ENCODE assay signal across 17 cellular contexts in the genomic region with DNA sequence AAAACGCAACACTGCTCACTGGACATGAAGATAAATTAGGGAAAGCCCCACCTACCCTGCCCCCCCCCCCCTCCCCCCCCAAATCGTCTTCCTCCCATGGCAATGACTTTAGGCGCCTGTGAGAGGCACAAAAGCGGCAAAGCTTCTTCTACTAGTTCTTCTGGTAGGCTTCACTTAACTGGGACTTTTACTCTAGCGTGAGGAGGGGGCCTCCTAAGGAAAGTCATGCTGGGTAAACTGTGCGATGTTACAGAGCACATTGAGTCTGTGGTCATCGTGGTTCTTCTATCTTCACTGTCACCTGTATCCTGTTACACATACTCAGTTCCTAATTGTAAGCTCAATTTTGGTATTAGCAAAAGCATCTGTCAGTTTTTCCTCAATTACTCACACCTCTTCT. TPM values are rescaled to one million over a fixed set of nuclear protein-coding genes. Genes with fewer than 3 reads are reported as not detected.
DNase-seq lines count a peak whose midpoint lies in the region; ATAC-seq and TF ChIP-seq lines count a peak whose summit lies in the region.
"Had no signal": no experiment of that assay in that cellular context is flagged by ENCODE, and none has a peak within 500 bp of the region (broad histone marks: within the 10 kb centered on the region; RNA-seq: fewer than 3 reads in every experiment).

No MANE protein-coding gene starts in this region.

- H3K4me3 ChIP-seq in psoas muscle = peak overlapping the region; percentile 7
- H3K4me3 ChIP-seq: HAP-1, SK-N-MC had no signal

- WGBS in psoas muscle, 3 donors = 33 to 58% (median 47%) methylated on average over 7 of the region's 7 CpGs

- no peaks in the 10 kb centered on the region for H3K9me3 ChIP-seq in psoas muscle
- H3K9me3 ChIP-seq: HAP-1 had no signal

- TF ChIP-seq CTCF in psoas muscle (IDR thresholded peaks at IDR 0.05) = no peak

- peaks cover 26% of the 10 kb centered on the region for H3K4me1 Mint-ChIP-seq in activated T-cell treated with anti-CD3 and anti-CD28 coated beads, Interleukin-2, amount 50 U/mL, for 72 hours (ENCODE audit: low read depth)
- peaks cover 11 to 25% (median 24%) of the 10 kb centered on the region in 3 donors for H3K4me1 Mint-ChIP-seq in IgD-negative memory B cell
- H3K4me1 Mint-ChIP-seq in activated naive CD8-positive, alpha-beta T cell (ENCODE audit: low read depth) = peaks cover 31% of the 10 kb centered on the region

- peaks cover 9 to 18% of the 10 kb centered on the region in 2 donors for H3K36me3 Mint-ChIP-seq in activated T-cell treated with anti-CD3 and anti-CD28 coated beads, Interleukin-2, amount 50 U/mL, for 72 hours (ENCODE audit: insufficient read depth in 2 of 2)
- peaks cover 4% of the 10 kb centered on the region for H3K36me3 Mint-ChIP-seq in IgD-negative memory B cell
- peaks cover 10% of the 10 kb centered on the region for H3K36me3 Mint-ChIP-seq in activated naive CD8-positive, alpha-beta T cell

- no peak for DNase-seq in activated T-cell treated with anti-CD3 and anti-CD28 coated beads, Interleukin-2, amount 50 U/mL, for 72 hours
- no peak for DNase-seq in activated T-cell treated with anti-CD3 and anti-CD28 coated beads, Interleukin-2, amount 50 U/mL, for 48 hours
- DNase-seq in psoas muscle (no peak), DMS79 (lab: John Stamatoyannopoulos, UW) (no peak), medulla oblongata (ENCODE audit: extremely low spot score) (no peak)
- DNase-seq: Karpas-422, mammary epithelial cell, NCI-H146, NCI-H446, small intestine had no signal

- H3K36me3 ChIP-seq in psoas muscle (ENCODE audit: insufficient read depth in 1 of 2, low read depth in 1 of 2) = peaks cover 0 to 51% of the 10 kb centered on the region in 2 donors

- H3K27me3 ChIP-seq in psoas muscle (ENCODE audit: insufficient read depth in 3 of 3, low read length in 2 of 3) = no peaks in the 10 kb centered on the region

- H3K4me1 ChIP-seq in psoas muscle = peaks cover 80% of the 10 kb centered on the region
- H3K4me1 ChIP-seq: HAP-1 had no signal

- H3K9me3 Mint-ChIP-seq in activated T-cell treated with anti-CD3 and anti-CD28 coated beads, Interleukin-2, amount 50 U/mL, for 72 hours = no peaks in the 10 kb centered on the region
- H3K9me3 Mint-ChIP-seq in IgD-negative memory B cell = no peaks in the 10 kb centered on the region
- no peaks in the 10 kb centered on the region for H3K9me3 Mint-ChIP-seq in activated naive CD8-positive, alpha-beta T cell (ENCODE audit: low read depth)
- H3K9me3 Mint-ChIP-seq: brain had no signal

- H3K27ac ChIP-seq in psoas muscle = peak overlapping the region; percentile 92
- H3K27ac ChIP-seq: VCaP had no signal

- no peak overlapping the region for H3K4me3 Mint-ChIP-seq in activated T-cell treated with anti-CD3 and anti-CD28 coated beads, Interleukin-2, amount 50 U/mL, for 72 hours
- H3K4me3 Mint-ChIP-seq in IgD-negative memory B cell = no peak overlapping the region
- H3K4me3 Mint-ChIP-seq in activated naive CD8-positive, alpha-beta T cell = no peak overlapping the region
- H3K4me3 Mint-ChIP-seq: brain had no signal

- peak; percentile 77 to 83 for ATAC-seq in activated T-cell treated with anti-CD3 and anti-CD28 coated beads, Interleukin-2, amount 50 U/mL, for 72 hours (replicated peaks in 1 of 2)
- ATAC-seq in psoas muscle = no peak
- ATAC-seq in GM19351 (IDR thresholded peaks at IDR 0.05; ENCODE audit: unreplicated experiment) = no peak

- peak overlapping the region; percentile 74 for H3K27ac Mint-ChIP-seq in activated T-cell treated with anti-CD3 and anti-CD28 coated beads, Interleukin-2, amount 50 U/mL, for 72 hours
- H3K27ac Mint-ChIP-seq in IgD-negative memory B cell = peak overlapping the region in 2 of 3 donors; percentile 23 to 87
- H3K27ac Mint-ChIP-seq in activated naive CD8-positive, alpha-beta T cell = peak overlapping the region; percentile 80

- intact Hi-C loops in psoas muscle (cut with DNase I) = no loop called here

- no peaks in the 10 kb centered on the region for H3K27me3 Mint-ChIP-seq in activated T-cell treated with anti-CD3 and anti-CD28 coated beads, Interleukin-2, amount 50 U/mL, for 72 hours (ENCODE audit: low read depth)
- H3K27me3 Mint-ChIP-seq in IgD-negative memory B cell = no peaks in the 10 kb centered on the region
- no peaks in the 10 kb centered on the region for H3K27me3 Mint-ChIP-seq in activated naive CD8-positive, alpha-beta T cell
- H3K27me3 Mint-ChIP-seq: brain had no signal

RNA-seq across cellular contexts. Expression of gene HSPB1, which starts 25.1 kb away (rescaled TPM):
- 10 to 100 TPM; 39.7 to 42.0 TPM for total RNA-seq in activated T-cell treated with anti-CD3 and anti-CD28 coated beads, Interleukin-2, amount 50 U/mL, for 72 hours
- polyA plus RNA-seq in IgD-negative memory B cell (76.4 TPM), psoas muscle (1,000 to 10,000 TPM; 1,312 to 4,364 (median 1,775) TPM)
- total RNA-seq in psoas muscle = 1,000 to 10,000 TPM; 2,972 to 5,803 (median 5,243) TPM

RNA-seq across cellular contexts. Expression of gene YWHAG, which starts 31.2 kb away (rescaled TPM):
- 100 to 1,000 TPM; 107 to 120 TPM for total RNA-seq in activated T-cell treated with anti-CD3 and anti-CD28 coated beads, Interleukin-2, amount 50 U/mL, for 72 hours
- polyA plus RNA-seq in IgD-negative memory B cell = 3.5 TPM
- total RNA-seq in psoas muscle = 100 to 1,000 TPM; 342 to 421 (median 401) TPM
- 100 to 1,000 TPM; 204 to 523 (median 213) TPM for polyA plus RNA-seq in psoas muscle

Comparison
In these comparisons a context has a peak if more than half of its experiments do, and no peak if none do; other contexts are left out.
1. ATAC-seq: peak in activated T-cell treated with anti-CD3 and anti-CD28 coated beads, Interleukin-2, amount 50 U/mL, for 72 hours (2 of 2); none in psoas muscle (0 of 4) and GM19351 (single experiment).
2. RNA of gene HSPB1, which starts 25.1 kb away (total RNA-seq): 2,972 to 5,803 TPM in psoas muscle; 39.7 to 42.0 TPM in activated T-cell treated with anti-CD3 and anti-CD28 coated beads, Interleukin-2, amount 50 U/mL, for 72 hours; every median in the first group is over 10 times any median in the second.
3. Peak in every context shown above with its lines, with median percentiles within 50 percentile points of each other: H3K27ac Mint-ChIP-seq.